Comparison of ENCODE assay signal across 1 cellular context in genomic region chr9:93205045-93205768, GRCh38.
TF ChIP-seq lines count a peak whose summit lies in the region.

No MANE protein-coding gene starts in this region.

TF ChIP-seq in HEK293, 187 proteins besides CTCF, POLR2A, EP300 and RAD21 (continued from another document):
- TF ChIP-seq ZNF596 (tag by site-specific recombination; IDR thresholded peaks at IDR 0.05) = no peak
- peak; percentile 74 for TF ChIP-seq GLIS1 (tag by site-specific recombination; IDR thresholded peaks at IDR 0.05)
- TF ChIP-seq SCRT2 (tag by site-specific recombination; IDR thresholded peaks at IDR 0.05) = no peak
- peak; percentile 44; the same call in 1 of the 2 replicates for TF ChIP-seq PATZ1 (tag by site-specific recombination; IDR thresholded peaks at IDR 0.05)
- no peak for TF ChIP-seq KLF7 (tag by site-specific recombination; IDR thresholded peaks at IDR 0.05; ENCODE audit: borderline replicate concordance)
TF ChIP-seq in HEK293: peak in this region for 6.
